Comparison of ENCODE assay signal across 10 cellular contexts in the genomic region with DNA sequence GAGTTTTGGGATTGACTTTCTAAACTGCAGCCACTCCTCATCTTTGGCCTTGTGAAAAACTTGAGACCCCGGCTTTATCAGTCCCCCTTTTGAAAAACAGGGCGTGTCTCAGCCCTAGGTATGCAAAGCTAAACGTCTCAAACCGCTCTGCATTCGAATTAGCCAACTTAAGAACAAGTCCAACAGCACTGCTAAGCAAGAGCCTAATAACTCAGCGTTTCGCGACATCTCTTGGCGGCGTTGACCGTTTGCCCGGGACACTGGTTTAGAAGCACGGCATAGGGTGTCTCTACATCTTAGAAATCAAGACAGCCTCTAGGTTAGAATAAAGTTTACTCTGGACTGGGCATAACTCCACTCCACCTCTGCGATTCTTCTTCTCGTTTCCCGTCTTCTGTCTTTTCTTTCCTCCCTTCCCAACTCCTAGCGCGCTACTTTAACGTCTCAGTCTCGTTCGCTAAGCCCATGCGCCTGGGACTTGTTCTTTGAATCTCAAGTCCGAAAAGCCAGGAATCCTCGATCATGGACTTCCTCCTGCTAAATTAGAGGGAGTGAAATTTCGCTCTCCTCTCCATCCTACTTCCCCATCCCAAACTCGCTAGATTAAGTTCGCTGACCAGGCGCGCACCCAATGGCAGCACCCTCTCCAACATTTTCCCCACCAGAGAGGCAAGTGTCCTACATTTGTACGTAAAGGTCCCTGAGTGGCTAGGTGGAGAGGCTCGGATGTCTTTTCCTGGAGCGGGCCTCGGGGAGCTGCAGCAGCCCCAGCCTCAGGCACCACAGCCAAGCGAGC. TPM values are rescaled to one million over a fixed set of nuclear protein-coding genes. Genes with fewer than 3 reads are reported as not detected.
DNase-seq lines count a peak whose midpoint lies in the region; ATAC-seq, FAIRE-seq and TF ChIP-seq lines count a peak whose summit lies in the region.
"Had no signal": no experiment of that assay in that cellular context is flagged by ENCODE, and none has a peak within 500 bp of the region (broad histone marks: within the 10 kb centered on the region; RNA-seq: fewer than 3 reads in every experiment).

No MANE protein-coding gene starts in this region.

- ATAC-seq in activated CD8-positive, alpha-beta T cell treated with anti-CD3 and anti-CD28 coated beads, Interleukin-2, amount 10 ng/mL, durations not matched to agents 7 days and 5 days: no peak
- no peak for ATAC-seq in activated CD8-positive, alpha-beta T cell treated with anti-CD3 and anti-CD28 coated beads for 36 hours
- no peak for ATAC-seq in GM18505 (IDR thresholded peaks at IDR 0.05; ENCODE audit: unreplicated experiment)

- peak overlapping the region; percentile 54 for H3K27ac Mint-ChIP-seq in activated CD8-positive, alpha-beta T cell treated with anti-CD3 and anti-CD28 coated beads, Interleukin-2, amount 10 ng/mL, durations not matched to agents 7 days and 5 days
- no peak overlapping the region for H3K27ac Mint-ChIP-seq in activated CD8-positive, alpha-beta T cell treated with anti-CD3 and anti-CD28 coated beads for 36 hours
- peak overlapping the region; percentile 72 for H3K27ac Mint-ChIP-seq in chondrocyte (ENCODE audit: unreplicated experiment)

- 3% methylated on average over 22 to 23 of the region's 34 CpGs for WGBS in mesodermal cell (ENCODE audit: insufficient coverage in 2 of 2), 2 experiments
- 45% methylated on average over 33 of the region's 34 CpGs for WGBS in suprapubic skin
- WGBS in small intestine, 3 donors: 10 to 25% (median 20%) methylated on average over 34 of the region's 34 CpGs

- H3K27me3 ChIP-seq in suprapubic skin: peaks cover 48% of the 10 kb centered on the region
- H3K27me3 ChIP-seq in small intestine (ENCODE audit: control insufficient read depth in 2 of 2, insufficient read depth in 2 of 2, low read length in 2 of 2): peaks cover 4 to 51% of the 10 kb centered on the region in 2 donors

- H3K4me3 ChIP-seq in mesodermal cell (ENCODE audit: extremely low read depth, insufficient read depth, low read length, poor library complexity, severe bottlenecking): peak overlapping the region; percentile 40
- peak overlapping the region; percentile 63 for H3K4me3 ChIP-seq in suprapubic skin
- H3K4me3 ChIP-seq in small intestine (ENCODE audit: low read depth in 1 of 2, low read length in 2 of 2): peak overlapping the region in 1 of 2 donors; percentile 39

- H3K4me3 Mint-ChIP-seq in activated CD8-positive, alpha-beta T cell treated with anti-CD3 and anti-CD28 coated beads, Interleukin-2, amount 10 ng/mL, durations not matched to agents 7 days and 5 days: peak overlapping the region; percentile 29
- H3K4me3 Mint-ChIP-seq in activated CD8-positive, alpha-beta T cell treated with anti-CD3 and anti-CD28 coated beads for 36 hours: no peak overlapping the region
- peak overlapping the region; percentile 65 for H3K4me3 Mint-ChIP-seq in chondrocyte (ENCODE audit: unreplicated experiment)

- no peak for DNase-seq in activated CD8-positive, alpha-beta T cell treated with anti-CD3 and anti-CD28 coated beads, Interleukin-2, amount 10 ng/mL, durations not matched to agents 7 days and 5 days
- DNase-seq in activated CD8-positive, alpha-beta T cell treated with anti-CD3 and anti-CD28 coated beads for 36 hours: no peak
- DNase-seq in chondrocyte (ENCODE audit: low spot score) (no peak), suprapubic skin (ENCODE audit: low spot score in 2 of 2) (no peak), small intestine (no peak), AG08396 (ENCODE audit: low spot score) (no peak)
- DNase-seq: BE2C had no signal

- CTCF ChIA-PET in activated CD8-positive, alpha-beta T cell treated with anti-CD3 and anti-CD28 coated beads, Interleukin-2, amount 10 ng/mL, durations not matched to agents 7 days and 5 days (lab: Charles Lee): interaction anchor here (1.2 to 1.3 kb wide), 3 partner anchors 9 to 41 kb away, joined by 3 to 4 read pairs (median 4); no protein-coding TSS in a partner anchor
- CTCF ChIA-PET in activated CD8-positive, alpha-beta T cell treated with anti-CD3 and anti-CD28 coated beads for 36 hours (lab: Charles Lee): interaction anchor here (1.1 kb wide), 1 partner anchor 11 kb away, joined by 3 read pairs; no protein-coding TSS in a partner anchor

- intact Hi-C loops in activated CD8-positive, alpha-beta T cell treated with anti-CD3 and anti-CD28 coated beads for 36 hours (cut with micrococcal nuclease): no loop called here

- H3K36me3 ChIP-seq in mesodermal cell (ENCODE audit: control insufficient read depth, insufficient read depth, low read length): no peaks in the 10 kb centered on the region
- no peaks in the 10 kb centered on the region for H3K36me3 ChIP-seq in suprapubic skin
- H3K36me3 ChIP-seq in small intestine (ENCODE audit: control insufficient read depth in 2 of 2, insufficient read depth in 2 of 2, low read length in 2 of 2): no peaks in the 10 kb centered on the region
- H3K36me3 ChIP-seq: BE2C had no signal

- no peaks in the 10 kb centered on the region for H3K9me3 ChIP-seq in mesodermal cell (ENCODE audit: control insufficient read depth, low read length)
- no peaks in the 10 kb centered on the region for H3K9me3 ChIP-seq in suprapubic skin
- H3K9me3 ChIP-seq in small intestine (ENCODE audit: control insufficient read depth, low read depth): no peaks in the 10 kb centered on the region
- H3K9me3 ChIP-seq: BE2C had no signal

- H3K27ac ChIP-seq in mesodermal cell (ENCODE audit: low read depth, low read length, severe bottlenecking) (peak overlapping the region; percentile 55), suprapubic skin (peak overlapping the region; percentile 89), small intestine (ENCODE audit: low read depth in 1 of 2, low read length in 1 of 2) (no peak overlapping the region)

- no peak for TF ChIP-seq EP300 in suprapubic skin (IDR thresholded peaks at IDR 0.05)

- FAIRE-seq in small intestine (lab: Jason Lieb, UNC): no peak
- FAIRE-seq: TTC549 had no signal

- H3K4me1 Mint-ChIP-seq in activated CD8-positive, alpha-beta T cell treated with anti-CD3 and anti-CD28 coated beads, Interleukin-2, amount 10 ng/mL, durations not matched to agents 7 days and 5 days (ENCODE audit: low read depth): peaks cover 17% of the 10 kb centered on the region
- H3K4me1 Mint-ChIP-seq in activated CD8-positive, alpha-beta T cell treated with anti-CD3 and anti-CD28 coated beads for 36 hours (ENCODE audit: low read depth): peaks cover 10% of the 10 kb centered on the region
- H3K4me1 Mint-ChIP-seq in chondrocyte (ENCODE audit: low read depth): peaks cover 32% of the 10 kb centered on the region

- no peak for TF ChIP-seq CTCF in activated CD8-positive, alpha-beta T cell treated with anti-CD3 and anti-CD28 coated beads for 36 hours (IDR thresholded peaks at IDR 0.05)
- TF ChIP-seq CTCF in chondrocyte (IDR thresholded peaks at IDR 0.05) (no peak), suprapubic skin (IDR thresholded peaks at IDR 0.05) (no peak)

- POLR2A ChIA-PET in activated CD8-positive, alpha-beta T cell treated with anti-CD3 and anti-CD28 coated beads, Interleukin-2, amount 10 ng/mL, durations not matched to agents 7 days and 5 days (lab: Charles Lee): no interaction called here
- POLR2A ChIA-PET in activated CD8-positive, alpha-beta T cell treated with anti-CD3 and anti-CD28 coated beads for 36 hours (lab: Charles Lee): interaction anchor here (0.9 to 1.2 kb wide), 2 partner anchors 9 to 12 kb away, joined by 3 to 5 read pairs; no protein-coding TSS in a partner anchor

- H3K27me3 Mint-ChIP-seq in activated CD8-positive, alpha-beta T cell treated with anti-CD3 and anti-CD28 coated beads, Interleukin-2, amount 10 ng/mL, durations not matched to agents 7 days and 5 days (ENCODE audit: low read depth): peaks cover 84% of the 10 kb centered on the region
- peaks cover 77% of the 10 kb centered on the region for H3K27me3 Mint-ChIP-seq in activated CD8-positive, alpha-beta T cell treated with anti-CD3 and anti-CD28 coated beads for 36 hours
- peaks cover 35% of the 10 kb centered on the region for H3K27me3 Mint-ChIP-seq in chondrocyte (ENCODE audit: low read depth)

- H3K36me3 Mint-ChIP-seq in activated CD8-positive, alpha-beta T cell treated with anti-CD3 and anti-CD28 coated beads, Interleukin-2, amount 10 ng/mL, durations not matched to agents 7 days and 5 days (ENCODE audit: low read depth): peaks cover 7% of the 10 kb centered on the region
- no peaks in the 10 kb centered on the region for H3K36me3 Mint-ChIP-seq in activated CD8-positive, alpha-beta T cell treated with anti-CD3 and anti-CD28 coated beads for 36 hours (ENCODE audit: low read depth)
- H3K36me3 Mint-ChIP-seq in chondrocyte (ENCODE audit: low read depth): no peaks in the 10 kb centered on the region

- TF ChIP-seq POLR2A in suprapubic skin (IDR thresholded peaks at IDR 0.05): no peak
- TF ChIP-seq POLR2A in GM18505 (IDR thresholded peaks at IDR 0.05; ENCODE audit: borderline replicate concordance, extremely low read depth, insufficient read depth, insufficient read length): no peak

- H3K9me3 Mint-ChIP-seq in activated CD8-positive, alpha-beta T cell treated with anti-CD3 and anti-CD28 coated beads, Interleukin-2, amount 10 ng/mL, durations not matched to agents 7 days and 5 days (ENCODE audit: insufficient read depth): no peaks in the 10 kb centered on the region
- no peaks in the 10 kb centered on the region for H3K9me3 Mint-ChIP-seq in activated CD8-positive, alpha-beta T cell treated with anti-CD3 and anti-CD28 coated beads for 36 hours
- no peaks in the 10 kb centered on the region for H3K9me3 Mint-ChIP-seq in chondrocyte (ENCODE audit: low read depth)

- peaks cover 31% of the 10 kb centered on the region for H3K4me1 ChIP-seq in mesodermal cell (ENCODE audit: control insufficient read depth, insufficient read depth, low read length, poor library complexity, severe bottlenecking)
- H3K4me1 ChIP-seq in suprapubic skin: peaks cover 54% of the 10 kb centered on the region
- peaks cover 0 to 4% of the 10 kb centered on the region in 2 donors for H3K4me1 ChIP-seq in small intestine (ENCODE audit: control insufficient read depth in 2 of 2, insufficient read depth in 1 of 2, low read depth in 1 of 2, low read length in 1 of 2)
- H3K4me1 ChIP-seq: BE2C had no signal

RNA-seq across cellular contexts. Expression of a gene that starts 10.5 kb away (rescaled TPM):
- total RNA-seq in activated CD8-positive, alpha-beta T cell treated with anti-CD3 and anti-CD28 coated beads, Interleukin-2, amount 10 ng/mL, durations not matched to agents 7 days and 5 days: not detected
- not detected for total RNA-seq in activated CD8-positive, alpha-beta T cell treated with anti-CD3 and anti-CD28 coated beads for 36 hours
- total RNA-seq in chondrocyte: 0.74 to 26.6 TPM (median 1.4 TPM) in 3 replicates
- 22.4 TPM for polyA plus RNA-seq in mesodermal cell (2013, experiment 1 of 2)
- polyA plus RNA-seq in mesodermal cell (2013, experiment 2 of 2): 17.4 TPM
- 100 to 1,000 TPM in 1 of 4 donors, 10 to 100 TPM in 3; 86.7 to 135 (median 91.9) TPM for total RNA-seq in suprapubic skin
- under 1 TPM in 1 of 3 donors, not detected in 2; 0.19 TPM for polyA plus RNA-seq in small intestine

Comparison
In these comparisons a context has a peak if more than half of its experiments do, and no peak if none do; other contexts are left out.
1. H3K27ac ChIP-seq: peak in mesodermal cell (single experiment) and suprapubic skin (single experiment); none in small intestine (0 of 2).